15 cellular contexts compared by ENCODE assay signal in the genomic region with DNA sequence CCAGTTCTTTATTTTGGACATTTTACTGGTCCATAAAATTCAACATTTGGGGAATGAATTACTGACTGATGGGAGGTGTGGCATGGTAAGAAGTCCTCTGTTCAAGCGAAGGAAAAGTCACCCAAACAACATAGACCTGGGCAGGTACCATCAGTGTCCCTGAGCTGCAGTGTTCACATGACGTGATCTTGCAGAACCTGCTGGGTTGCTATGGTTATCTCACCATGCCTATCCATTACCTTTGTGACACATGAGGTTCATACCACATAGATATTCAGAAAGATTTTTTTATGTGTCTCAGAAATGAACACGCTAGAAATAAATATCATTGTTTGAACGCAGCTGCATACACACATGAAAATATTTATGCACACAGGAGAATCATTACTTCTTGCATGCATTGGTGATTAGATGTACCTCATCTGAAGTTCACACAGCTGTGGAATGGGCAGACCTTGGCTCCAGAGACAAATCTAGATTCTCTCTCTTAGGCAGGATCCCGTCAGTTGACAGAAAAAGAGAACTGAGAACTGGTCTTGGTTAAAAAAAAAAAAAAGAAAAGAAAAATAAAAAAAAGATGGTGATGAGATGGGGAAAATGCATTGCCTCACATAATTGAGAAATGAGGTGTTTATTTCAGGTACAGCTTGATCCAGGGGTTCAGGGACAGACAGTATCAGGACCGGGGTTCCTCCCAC. TPM values are rescaled to one million over a fixed set of nuclear protein-coding genes. Genes with fewer than 3 reads are reported as not detected.
A peak's percentile ranks its signal among the peaks of the same experiment; 100 is the strongest.
DNase-seq lines count a peak whose midpoint lies in the region; ATAC-seq, FAIRE-seq and TF ChIP-seq lines count a peak whose summit lies in the region.
"Had no signal": no experiment of that assay in that cellular context is flagged by ENCODE, and none has a peak within 500 bp of the region (broad histone marks: within the 10 kb centered on the region; RNA-seq: fewer than 3 reads in every experiment).

No MANE protein-coding gene starts in this region.

- TF ChIP-seq POLR2A in vagina (IDR thresholded peaks at IDR 0.05), result no peak

- no peaks in the 10 kb centered on the region for H4K20me1 ChIP-seq in neural cell (ENCODE audit: insufficient read depth)

- intact Hi-C loops in kidney (cut with DNase I), result no loop called here
- intact Hi-C loops in vagina (cut with DNase I), result no loop called here
- intact Hi-C loops in Caco-2 (cut with micrococcal nuclease; ENCODE audit: unreplicated experiment), result loop anchor here (5.0 kb wide), 1 partner anchor 33 kb away; no protein-coding TSS in a partner anchor

- DNase-seq in kidney, result no peak
- no peak for DNase-seq in vagina (ENCODE audit: extremely low spot score in 2 of 2)
- DNase-seq in GM03348 (ENCODE audit: low spot score), result no peak
- no peak for DNase-seq in Caco-2
- DNase-seq: activated CD4-positive, alpha-beta T cell treated with anti-CD3 and anti-CD28 coated beads for 4 hours; CD4-positive, CD25-positive, alpha-beta regulatory T cell; foreskin fibroblast; immature natural killer cell; spleen had no signal

- H3K9ac ChIP-seq in neural cell (ENCODE audit: low read length) (peak overlapping the region; percentile 0), kidney (ENCODE audit: low read length in 2 of 2) (no peak overlapping the region)

- H3K27me3 Mint-ChIP-seq in Caco-2 (ENCODE audit: insufficient read depth, unreplicated experiment), result peaks cover 4% of the 10 kb centered on the region

- CTCF ChIA-PET in Caco-2 (lab: Charles Lee), result no interaction called here

- H2AFZ ChIP-seq in neural cell (ENCODE audit: low read depth, low read length), result no peak overlapping the region

- no peak for FAIRE-seq in kidney (lab: Jason Lieb, UNC)
- FAIRE-seq: astrocyte, G401.6 had no signal

- BruUV-seq in Caco-2 (replicated peaks; lab: Mats Ljungman, UMichigan), result no TSS peak

- no peaks in the 10 kb centered on the region for H3K9me2 ChIP-seq in neural cell (ENCODE audit: insufficient read depth, low read length)

- no peaks in the 10 kb centered on the region for H3K79me2 ChIP-seq in neural cell (replicated peaks; ENCODE audit: insufficient read depth, low read length)

- H3K27ac ChIP-seq in neural cell (ENCODE audit: low read length), result peak overlapping the region; percentile 70
- no peak overlapping the region for H3K27ac ChIP-seq in kidney (ENCODE audit: low read depth in 2 of 2, low read length in 2 of 2)
- H3K27ac ChIP-seq in vagina, result no peak overlapping the region
- H3K27ac ChIP-seq: spleen had no signal

- no peak for TF ChIP-seq RAD21 in neural cell (conservative IDR thresholded peaks at IDR 0.05)

- H3F3A ChIP-seq in neural cell (ENCODE audit: insufficient read depth, low read length, poor library complexity, severe bottlenecking), result peaks cover 10% of the 10 kb centered on the region

- peaks cover 21% of the 10 kb centered on the region for H3K4me1 Mint-ChIP-seq in Caco-2 (ENCODE audit: low read depth, unreplicated experiment)
- H3K4me1 Mint-ChIP-seq: CD4-positive, CD25-positive, alpha-beta regulatory T cell; immature natural killer cell had no signal

- peak; percentile 39 for TF ChIP-seq EP300 in neural cell (conservative IDR thresholded peaks at IDR 0.05; ENCODE audit: poor library complexity, severe bottlenecking)

- no peaks in the 10 kb centered on the region for H3K9me3 ChIP-seq in neural cell (ENCODE audit: low read length)
- no peaks in the 10 kb centered on the region for H3K9me3 ChIP-seq in kidney (ENCODE audit: control insufficient read depth in 1 of 2, low read length in 2 of 2)
- H3K9me3 ChIP-seq in vagina, result no peaks in the 10 kb centered on the region
- H3K9me3 ChIP-seq in Caco-2, result no peaks in the 10 kb centered on the region
- H3K9me3 ChIP-seq: spleen had no signal

- no peak overlapping the region for H3K27ac Mint-ChIP-seq in Caco-2 (ENCODE audit: unreplicated experiment)
- H3K27ac Mint-ChIP-seq: CD4-positive, CD25-positive, alpha-beta regulatory T cell; immature natural killer cell had no signal

- no peaks in the 10 kb centered on the region for H3K27me3 ChIP-seq in neural cell (ENCODE audit: insufficient read depth, low read depth, low read length)
- no peaks in the 10 kb centered on the region for H3K27me3 ChIP-seq in vagina
- H3K27me3 ChIP-seq in Caco-2 (replicated peaks; ENCODE audit: control insufficient read depth, insufficient read depth, low read length), result 0 out of 2 replicates have a peak, but pooled peaks cover 1% of the 10 kb centered on the region

- no peak overlapping the region for H3K4me3 Mint-ChIP-seq in Caco-2 (ENCODE audit: unreplicated experiment)
- H3K4me3 Mint-ChIP-seq: CD4-positive, CD25-positive, alpha-beta regulatory T cell; immature natural killer cell had no signal

- H3K9me3 Mint-ChIP-seq in Caco-2 (ENCODE audit: unreplicated experiment), result no peaks in the 10 kb centered on the region
- H3K9me3 Mint-ChIP-seq: CD4-positive, CD25-positive, alpha-beta regulatory T cell; immature natural killer cell had no signal

- no peaks in the 10 kb centered on the region for H3K36me3 Mint-ChIP-seq in Caco-2 (ENCODE audit: insufficient read depth, unreplicated experiment)
- H3K36me3 Mint-ChIP-seq: CD4-positive, CD25-positive, alpha-beta regulatory T cell had no signal

- peak overlapping the region; percentile 24 for H3K4me3 ChIP-seq in neural cell (ENCODE audit: low read length)
- no peak overlapping the region for H3K4me3 ChIP-seq in kidney (ENCODE audit: low read length in 2 of 2)
- H3K4me3 ChIP-seq in vagina, result no peak overlapping the region
- H3K4me3 ChIP-seq in Caco-2 (ENCODE audit: low read depth, low read length), result no peak overlapping the region
- H3K4me3 ChIP-seq: spleen had no signal

- H3K4me2 ChIP-seq in neural cell (ENCODE audit: low read length), result peak overlapping the region; percentile 43

- POLR2A ChIA-PET in Caco-2 (lab: Charles Lee), result no interaction called here

- ATAC-seq in GM19043 (IDR thresholded peaks at IDR 0.05; ENCODE audit: low read depth, unreplicated experiment) (peak; percentile 82), GM21619 (IDR thresholded peaks at IDR 0.05; ENCODE audit: unreplicated experiment) (peak; percentile 72), HG03175 (IDR thresholded peaks at IDR 0.05; ENCODE audit: unreplicated experiment) (peak; percentile 64)

- H3K36me3 ChIP-seq in neural cell (ENCODE audit: insufficient read depth, low read length), result no peaks in the 10 kb centered on the region
- H3K36me3 ChIP-seq in kidney (ENCODE audit: control insufficient read depth in 1 of 2, insufficient read depth in 2 of 2, low read length in 2 of 2), result no peaks in the 10 kb centered on the region
- H3K36me3 ChIP-seq in vagina, result no peaks in the 10 kb centered on the region
- H3K36me3 ChIP-seq in Caco-2 (ENCODE audit: control insufficient read depth, insufficient read depth, low read length), result no peaks in the 10 kb centered on the region
- H3K36me3 ChIP-seq: spleen had no signal

- H3K4me1 ChIP-seq in kidney (ENCODE audit: control insufficient read depth in 1 of 2, insufficient read depth in 1 of 2, low read depth in 1 of 2, low read length in 2 of 2), result no peaks in the 10 kb centered on the region
- H3K4me1 ChIP-seq in vagina, result no peaks in the 10 kb centered on the region
- peaks cover 19% of the 10 kb centered on the region for H3K4me1 ChIP-seq in Caco-2
- H3K4me1 ChIP-seq: spleen had no signal

- TF ChIP-seq CTCF in neural cell (IDR thresholded peaks at IDR 0.05; ENCODE audit: poor library complexity, severe bottlenecking) (no peak), kidney (IDR thresholded peaks at IDR 0.05; ENCODE audit: borderline replicate concordance, extremely low read depth, insufficient read depth) (no peak), vagina (IDR thresholded peaks at IDR 0.05) (no peak), Caco-2 (IDR thresholded peaks at IDR 0.05; ENCODE audit: insufficient read depth in 1 of 2, low read depth in 1 of 2, low read length in 1 of 2, severe bottlenecking in 1 of 2, unreplicated experiment in 1 of 2) (no peak)

TF ChIP-seq in neural cell, 6 proteins besides CTCF, POLR2A, EP300 and RAD21:
- TF ChIP-seq REST (IDR thresholded peaks at IDR 0.05; ENCODE audit: borderline replicate concordance), result no peak
- peak; percentile 42 for TF ChIP-seq POLR2AphosphoS5 (IDR thresholded peaks at IDR 0.05)

RNA-seq across cellular contexts. Expression of gene RCN1, which starts 21.4 kb away (rescaled TPM):
- polyA plus RNA-seq in neural cell (60.3 and 66.7 TPM in 2 replicates), kidney (ENCODE audit: insufficient read depth, low read depth, low replicate concordance) (85.0 TPM)
- 47.2 and 53.6 TPM in 2 replicates for polyA minus RNA-seq in neural cell
- total RNA-seq in kidney (82.0 TPM), vagina (48.6 TPM), Caco-2 (2022) (151 and 185 TPM in 2 replicates)
